ENCODE assay signal across 1 cellular context in the genomic region with DNA sequence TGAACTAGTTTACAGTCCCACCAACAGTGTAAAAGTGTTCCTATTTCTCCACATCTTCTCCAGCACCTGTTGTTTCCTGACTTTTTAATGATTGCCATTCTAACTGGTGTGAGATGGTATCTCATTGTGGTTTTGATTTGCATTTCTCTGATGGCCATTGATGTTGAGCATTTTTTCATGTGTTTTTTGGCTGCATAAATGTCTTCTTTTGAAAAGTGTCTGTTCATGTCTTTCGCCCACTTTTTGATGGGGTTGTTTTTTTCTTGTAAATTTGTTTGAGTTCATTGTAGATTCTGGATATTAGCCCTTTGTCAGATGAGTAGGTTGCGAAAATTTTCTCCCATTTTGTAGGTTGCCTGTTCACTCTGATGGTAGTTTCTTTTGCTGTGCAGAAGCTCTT. TPM values are rescaled to one million over a fixed set of nuclear protein-coding genes. Genes with fewer than 3 reads are reported as not detected.
"Had no signal": no experiment of that assay in that cellular context is flagged by ENCODE, and none has a peak within 500 bp of the region (broad histone marks: within the 10 kb centered on the region; RNA-seq: fewer than 3 reads in every experiment).

No MANE protein-coding gene starts in this region.

RNA-seq across cellular contexts. Expression of gene CYP2B6, which starts 7.9 kb away (rescaled TPM):
- total RNA-seq: G401 had no signal
